In the genomic region with DNA sequence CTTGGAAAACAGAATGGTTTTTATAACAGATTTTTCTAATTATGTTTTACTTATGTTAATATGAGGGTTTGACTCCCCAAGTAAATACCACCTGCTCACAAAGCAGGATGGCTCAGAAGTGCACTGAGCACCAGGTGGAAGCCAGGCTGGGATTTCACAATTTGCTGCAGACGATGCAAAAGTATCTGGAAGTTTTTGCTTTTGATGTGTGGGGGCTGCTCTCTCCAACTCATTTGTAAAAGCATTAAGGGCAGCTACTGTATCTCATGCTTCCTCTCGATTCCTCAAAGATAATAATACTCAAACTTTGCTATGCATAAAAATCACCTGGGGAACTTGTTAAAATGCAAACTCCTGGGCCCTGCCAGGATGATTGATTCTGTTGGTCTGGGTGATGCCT, we compare ENCODE assay signal across 29 cellular contexts.
"Had no signal": no experiment of that assay in that cellular context is flagged by ENCODE, and none has a peak within 500 bp of the region (broad histone marks: within the 10 kb centered on the region; RNA-seq: fewer than 3 reads in every experiment).

No MANE protein-coding gene starts in this region.

- H3K36me3 ChIP-seq: neutrophil, pancreas, prostate gland, spleen, suprapubic skin, tibial artery, transverse colon, upper lobe of right lung, uterus had no signal

- H3K27me3 Mint-ChIP-seq: naive thymus-derived CD8-positive, alpha-beta T cell; natural killer cell treated with Interleukin-12 subunit alpha and Interleukin-12 subunit beta and Interleukin-15 and Interleukin-18, amount 100 ng/mL, for 72 hours; stimulated activated memory B cell treated with anti-CD40 and anti-IgM and Interleukin-4, amounts not matched to agents 10 μg/mL and 1 μg/mL and 100 μg/mL, for 72 hours; stimulated activated naive CD8-positive, alpha-beta T cell treated with anti-CD3 and anti-CD28 coated beads, Interleukin-15, amount 100 ng/mL, for 72 hours had no signal

- H3K27ac ChIP-seq: neutrophil, pancreas, prostate gland, skin epidermis, spleen, suprapubic skin, testis, tibial artery, transverse colon, upper lobe of right lung, uterus had no signal

- H3K4me2 ChIP-seq: smooth muscle cell had no signal

- H3K4me1 Mint-ChIP-seq: nephron progenitor cell, neural crest cell had no signal

- H3K9me3 Mint-ChIP-seq: naive thymus-derived CD8-positive, alpha-beta T cell; natural killer cell treated with Interleukin-12 subunit alpha and Interleukin-12 subunit beta and Interleukin-15 and Interleukin-18, amount 100 ng/mL, for 72 hours; nephron progenitor cell; neural crest cell; stimulated activated memory B cell treated with anti-CD40 and anti-IgM and Interleukin-4, amounts not matched to agents 10 μg/mL and 1 μg/mL and 100 μg/mL, for 72 hours; stimulated activated naive CD8-positive, alpha-beta T cell treated with anti-CD3 and anti-CD28 coated beads, Interleukin-15, amount 100 ng/mL, for 72 hours; type B pancreatic cell had no signal

- H3K9me3 ChIP-seq: neutrophil, pancreas, prostate gland, spleen, suprapubic skin, testis, tibial artery, transverse colon, upper lobe of right lung, uterus had no signal

- DNase-seq: naive thymus-derived CD8-positive, alpha-beta T cell; nephron progenitor cell; pancreas; right cardiac atrium; spleen; stimulated activated CD4-positive, alpha-beta T cell treated with anti-CD3 and anti-CD28 coated beads, Interleukin-12 subunit alpha, Interleukin-12 subunit beta, amount 100 ng/mL, for 4 hours; stimulated activated CD4-positive, alpha-beta T cell treated with anti-CD3 and anti-CD28 coated beads, Interleukin-1b, Interleukin-23, amount 100 ng/mL, for 48 hours; stimulated activated CD4-positive, alpha-beta T cell treated with anti-CD3 and anti-CD28 coated beads, Interleukin-4, amount 100 ng/mL, for 1 hour; stimulated activated CD4-positive, alpha-beta T cell treated with anti-CD3 and anti-CD28 coated beads, Interleukin-4, amount 100 ng/mL, for 4 hours; stimulated activated CD8-positive, alpha-beta memory T cell treated with anti-CD3 and anti-CD28 coated beads, Interleukin-4, amount 100 ng/mL, for 48 hours; stimulated activated naive CD4-positive, alpha-beta T cell; stimulated activated naive CD8-positive, alpha-beta T cell treated with anti-CD3 and anti-CD28 coated beads, Interleukin-15, amount 100 ng/mL, for 72 hours; stimulated activated naive CD8-positive, alpha-beta T cell treated with anti-CD3 and anti-CD28 coated beads, Interleukin-15, Interleukin-2, amounts not matched to agents 100 U/mL and 50 U/mL, for 24 hours; substantia nigra; testis; tibial artery; transverse colon; upper lobe of right lung; uterus had no signal

- H3K27ac Mint-ChIP-seq: naive thymus-derived CD8-positive, alpha-beta T cell; natural killer cell treated with Interleukin-12 subunit alpha and Interleukin-12 subunit beta and Interleukin-15 and Interleukin-18, amount 100 ng/mL, for 72 hours; nephron progenitor cell; stimulated activated memory B cell treated with anti-CD40 and anti-IgM and Interleukin-4, amounts not matched to agents 10 μg/mL and 1 μg/mL and 100 μg/mL, for 72 hours; stimulated activated naive CD8-positive, alpha-beta T cell treated with anti-CD3 and anti-CD28 coated beads, Interleukin-15, amount 100 ng/mL, for 72 hours; type B pancreatic cell had no signal

- H3K36me3 Mint-ChIP-seq: naive thymus-derived CD8-positive, alpha-beta T cell; natural killer cell treated with Interleukin-12 subunit alpha and Interleukin-12 subunit beta and Interleukin-15 and Interleukin-18, amount 100 ng/mL, for 72 hours; stimulated activated memory B cell treated with anti-CD40 and anti-IgM and Interleukin-4, amounts not matched to agents 10 μg/mL and 1 μg/mL and 100 μg/mL, for 72 hours; type B pancreatic cell had no signal

- ATAC-seq: naive thymus-derived CD8-positive, alpha-beta T cell; natural killer cell treated with Interleukin-12 subunit alpha and Interleukin-12 subunit beta and Interleukin-15 and Interleukin-18, amount 100 ng/mL, for 72 hours; pancreas; right cardiac atrium; sciatic nerve; stimulated activated memory B cell treated with anti-CD40 and anti-IgM and Interleukin-4, amounts not matched to agents 10 μg/mL and 1 μg/mL and 100 μg/mL, for 72 hours; stimulated activated naive CD8-positive, alpha-beta T cell treated with anti-CD3 and anti-CD28 coated beads, Interleukin-15, amount 100 ng/mL, for 72 hours; stimulated activated naive CD8-positive, alpha-beta T cell treated with anti-CD3 and anti-CD28 coated beads, Interleukin-15, Interleukin-2, amounts not matched to agents 100 U/mL and 50 U/mL, for 24 hours; upper lobe of right lung had no signal

- H3K4me1 ChIP-seq: pancreas, prostate gland, suprapubic skin, testis, tibial artery, transverse colon, upper lobe of right lung, uterus had no signal

- H3K4me3 ChIP-seq: pancreas, prostate gland, skin epidermis, smooth muscle cell, spleen, suprapubic skin, testis, tibial artery, transverse colon, upper lobe of right lung, uterus had no signal

- H3K4me3 Mint-ChIP-seq: naive thymus-derived CD8-positive, alpha-beta T cell; natural killer cell treated with Interleukin-12 subunit alpha and Interleukin-12 subunit beta and Interleukin-15 and Interleukin-18, amount 100 ng/mL, for 72 hours; nephron progenitor cell; neural crest cell; stimulated activated memory B cell treated with anti-CD40 and anti-IgM and Interleukin-4, amounts not matched to agents 10 μg/mL and 1 μg/mL and 100 μg/mL, for 72 hours; stimulated activated naive CD8-positive, alpha-beta T cell treated with anti-CD3 and anti-CD28 coated beads, Interleukin-15, amount 100 ng/mL, for 72 hours; type B pancreatic cell had no signal
